11 cellular contexts compared by ENCODE assay signal in genomic region chr11:72569966-72570892, GRCh38.
A peak's percentile ranks its signal among the peaks of the same experiment; 100 is the strongest.
DNase-seq lines count a peak whose midpoint lies in the region; ATAC-seq and TF ChIP-seq lines count a peak whose summit lies in the region.
"Had no signal": no experiment of that assay in that cellular context is flagged by ENCODE, and none has a peak within 500 bp of the region (broad histone marks: within the 10 kb centered on the region; RNA-seq: fewer than 3 reads in every experiment).

No MANE protein-coding gene starts in this region.

- peak; percentile 33 for DNase-seq in GM04504 (ENCODE audit: low read depth)
- peak; percentile 69 for DNase-seq in RPMI7951 (ENCODE audit: low read depth)
- peak; percentile 51 for DNase-seq in posterior vena cava (ENCODE audit: low spot score)
- DNase-seq in effector CD8-positive, alpha-beta T cell (lab: John Stamatoyannopoulos, UW): no peak
- DNase-seq in NCI-H82 (lab: John Stamatoyannopoulos, UW): no peak
- DNase-seq in LoVo (ENCODE audit: low spot score): no peak
- no peak for DNase-seq in gastrocnemius medialis
- DNase-seq: activated naive CD4-positive, alpha-beta T cell; NCI-H1417 had no signal

- peak; percentile 76 for ATAC-seq in esophagus mucosa
- no peak for ATAC-seq in gastrocnemius medialis

- H3K4me1 ChIP-seq in gastrocnemius medialis: no peaks in the 10 kb centered on the region
- H3K4me1 ChIP-seq: parathyroid adenoma had no signal

- intact Hi-C loops in posterior vena cava (cut with DNase I): loop anchor here (10.0 kb wide), 1 partner anchor 95 kb away; no protein-coding TSS in a partner anchor
- intact Hi-C loops in gastrocnemius medialis (cut with DNase I; ENCODE audit: low total_unique reads): no loop called here

- TF ChIP-seq CTCF in gastrocnemius medialis (IDR thresholded peaks at IDR 0.05 in 4 of 5, conservative IDR thresholded peaks at IDR 0.05 in 1 of 5): no peak

- no peaks in the 10 kb centered on the region for H3K9me3 ChIP-seq in gastrocnemius medialis

- H3K27me3 ChIP-seq in gastrocnemius medialis: no peaks in the 10 kb centered on the region

- H3K27ac ChIP-seq in gastrocnemius medialis: no peak overlapping the region
- H3K27ac ChIP-seq: parathyroid adenoma had no signal

- in situ Hi-C loops in gastrocnemius medialis (cut with MboI; ENCODE audit: low sequenced_read_pairs in 4 of 4): loop anchor here (5.0 to 10.0 kb wide), 2 partner anchors 88 to 95 kb away; no protein-coding TSS in a partner anchor

- no peaks in the 10 kb centered on the region for H3K36me3 ChIP-seq in gastrocnemius medialis

- H3K4me3 ChIP-seq in gastrocnemius medialis: no peak overlapping the region

- no peak for TF ChIP-seq POLR2A in gastrocnemius medialis (IDR thresholded peaks at IDR 0.05)

Comparison
In these comparisons a context has a peak if more than half of its experiments do, and no peak if none do; other contexts are left out.
1. DNase-seq: peak in GM04504 (single experiment), RPMI7951 (single experiment) and posterior vena cava (single experiment); none in effector CD8-positive, alpha-beta T cell (single experiment), NCI-H82 (single experiment), LoVo (single experiment) and gastrocnemius medialis (0 of 2).